In the genomic region with DNA sequence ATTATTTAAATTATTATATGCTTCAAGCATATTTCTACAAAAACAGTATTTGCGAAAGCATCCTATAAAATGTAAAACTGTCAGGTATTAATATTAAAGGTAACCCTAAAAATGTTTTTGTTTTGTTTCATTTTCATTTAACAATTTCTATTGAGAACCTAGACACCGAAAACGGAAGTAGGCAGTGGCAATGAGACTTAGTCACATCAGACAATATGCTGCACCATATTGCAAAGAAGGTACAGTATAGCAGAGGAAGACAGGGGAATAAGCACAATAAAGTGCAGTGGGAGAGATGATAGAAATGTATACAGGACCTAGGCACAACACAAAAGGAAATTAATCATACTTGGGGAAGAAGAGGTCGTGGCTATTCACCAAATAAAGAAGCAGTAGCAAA, we compare ENCODE assay signal across 36 cellular contexts. TPM values are rescaled to one million over a fixed set of nuclear protein-coding genes. Genes with fewer than 3 reads are reported as not detected.
DNase-seq lines count a peak whose midpoint lies in the region; ATAC-seq, FAIRE-seq and TF ChIP-seq lines count a peak whose summit lies in the region.
"Had no signal": no experiment of that assay in that cellular context is flagged by ENCODE, and none has a peak within 500 bp of the region (broad histone marks: within the 10 kb centered on the region; RNA-seq: fewer than 3 reads in every experiment).

No MANE protein-coding gene starts in this region.

- H3K14ac ChIP-seq in H1 (ENCODE audit: insufficient read length): no peak overlapping the region

- no peak overlapping the region for H3K18ac ChIP-seq in H1 (ENCODE audit: extremely low read depth, low read length)

- H4K8ac ChIP-seq in H1 (ENCODE audit: extremely low read depth, insufficient read depth, low read length): no peak overlapping the region

- H4K5ac ChIP-seq in H1 (ENCODE audit: insufficient read length, low read depth, low read length): no peak overlapping the region

- no peak overlapping the region for H3K23ac ChIP-seq in H1 (ENCODE audit: insufficient read length)

- H2BK5ac ChIP-seq in H1 (ENCODE audit: low read depth, low read length): no peak overlapping the region

- H3K36me3 ChIP-seq in Karpas-422 (ENCODE audit: insufficient read depth, low read length) (no peaks in the 10 kb centered on the region), H1 (ENCODE audit: control insufficient read depth in 2 of 4, insufficient read depth in 4 of 4, low read length in 3 of 4) (no peaks in the 10 kb centered on the region)
- H3K36me3 ChIP-seq: pancreas, thoracic aorta, vagina had no signal

- TF ChIP-seq CTCF in H1 (IDR thresholded peaks at IDR 0.05; ENCODE audit: control extremely low read depth in 1 of 3, insufficient read depth in 1 of 3, low read depth in 1 of 3, low read length in 3 of 3): no peak

- H3K27ac ChIP-seq in Karpas-422 (ENCODE audit: low read length) (no peak overlapping the region), H1 (ENCODE audit: low read depth, low read length) (no peak overlapping the region)
- H3K27ac ChIP-seq: C4-2B, pancreas, PC-9, thoracic aorta, vagina had no signal

- peak overlapping the region; percentile 42; the same call in 1 of the 2 replicates for H2AFZ ChIP-seq in Karpas-422 (ENCODE audit: low read length)
- peak overlapping the region; percentile 77; the same call in 1 of the 2 replicates for H2AFZ ChIP-seq in H1 (ENCODE audit: low read length)
- H2AFZ ChIP-seq: PC-9 had no signal

- no peak overlapping the region for H2AK5ac ChIP-seq in H1 (ENCODE audit: low read depth, low read length)

- no peak overlapping the region for H2BK15ac ChIP-seq in H1 (ENCODE audit: low read length)

- H3K4me1 ChIP-seq in Karpas-422 (ENCODE audit: low read length) (no peaks in the 10 kb centered on the region), H1 (replicated peaks in 1 of 4; ENCODE audit: control insufficient read depth in 3 of 4, insufficient read depth in 4 of 4, low read length in 3 of 4) (no peaks in the 10 kb centered on the region)
- H3K4me1 ChIP-seq: pancreas, vagina had no signal

- H3K9me3 Mint-ChIP-seq in stimulated activated naive B cell treated with anti-CD40 and anti-IgM and Interleukin-4, amounts not matched to agents 10 μg/mL and 1 μg/mL and 100 μg/mL, for 72 hours: no peaks in the 10 kb centered on the region
- H3K9me3 Mint-ChIP-seq: activated naive CD8-positive, alpha-beta T cell treated with anti-CD3 and anti-CD28 coated beads, Interleukin-2, amount 10 ng/mL, durations not matched to agents 7 days and 5 days; central memory CD8-positive, alpha-beta T cell had no signal

- peaks cover 0 to 2% of the 10 kb centered on the region in 2 donors for H3K4me1 Mint-ChIP-seq in stimulated activated naive B cell treated with anti-CD40 and anti-IgM and Interleukin-4, amounts not matched to agents 10 μg/mL and 1 μg/mL and 100 μg/mL, for 72 hours
- H3K4me1 Mint-ChIP-seq: activated naive CD8-positive, alpha-beta T cell treated with anti-CD3 and anti-CD28 coated beads, Interleukin-2, amount 10 ng/mL, durations not matched to agents 7 days and 5 days; central memory CD8-positive, alpha-beta T cell; nephron progenitor cell had no signal

- no peak overlapping the region for H2BK12ac ChIP-seq in H1 (ENCODE audit: low read depth, low read length)

- no peak overlapping the region for H3K4me3 ChIP-seq in Karpas-422 (ENCODE audit: low read length)
- no peak overlapping the region for H3K4me3 ChIP-seq in H1 (ENCODE audit: extremely low read depth in 1 of 4, insufficient read depth in 2 of 4, low read depth in 3 of 4, low read length in 4 of 4)
- H3K4me3 ChIP-seq: lung, pancreas, PC-9, thoracic aorta, vagina had no signal

- H3K79me2 ChIP-seq in Karpas-422 (ENCODE audit: low read length): no peaks in the 10 kb centered on the region
- no peaks in the 10 kb centered on the region for H3K79me2 ChIP-seq in H1 (ENCODE audit: control insufficient read depth in 1 of 2, insufficient read depth in 2 of 2, low read length in 2 of 2)

- H3K4me2 ChIP-seq in Karpas-422 (ENCODE audit: low read depth, low read length, poor library complexity, severe bottlenecking) (peak overlapping the region; percentile 13), H1 (ENCODE audit: insufficient read depth in 1 of 2, low read depth in 2 of 2, low read length in 2 of 2) (no peak overlapping the region)
- H3K4me2 ChIP-seq: PC-9 had no signal

- no peaks in the 10 kb centered on the region for H3K23me2 ChIP-seq in H1 (ENCODE audit: low read depth, low read length)

- H3K56ac ChIP-seq in H1 (replicated peaks; ENCODE audit: insufficient read length, low read depth, low read length): no peak overlapping the region

- no peak for TF ChIP-seq EP300 in H1 (IDR thresholded peaks at IDR 0.05; ENCODE audit: borderline replicate concordance in 1 of 2, low read depth in 2 of 2, low read length in 2 of 2)

- H4K20me1 ChIP-seq in Karpas-422 (ENCODE audit: insufficient read depth, low read depth, low read length) (no peaks in the 10 kb centered on the region), H1 (replicated peaks in 1 of 2; ENCODE audit: control insufficient read depth in 1 of 2, insufficient read depth in 2 of 2, low read length in 2 of 2) (no peaks in the 10 kb centered on the region)

- TF ChIP-seq POLR2A in H1 (IDR thresholded peaks at IDR 0.05; ENCODE audit: control extremely low read depth in 1 of 2, low read depth in 2 of 2, low read length in 2 of 2): no peak

- H3K9me3 ChIP-seq in Karpas-422 (ENCODE audit: low read length) (no peaks in the 10 kb centered on the region), H1 (ENCODE audit: insufficient read depth in 2 of 2, low read depth in 1 of 2, low read length in 1 of 2) (no peaks in the 10 kb centered on the region)
- H3K9me3 ChIP-seq: pancreas, vagina had no signal

- no peaks in the 10 kb centered on the region for H3K27me3 Mint-ChIP-seq in stimulated activated naive B cell treated with anti-CD40 and anti-IgM and Interleukin-4, amounts not matched to agents 10 μg/mL and 1 μg/mL and 100 μg/mL, for 72 hours
- H3K27me3 Mint-ChIP-seq: activated CD4-positive, alpha-beta memory T cell treated with anti-CD3 and anti-CD28 coated beads for 36 hours; activated naive CD8-positive, alpha-beta T cell treated with anti-CD3 and anti-CD28 coated beads, Interleukin-2, amount 10 ng/mL, durations not matched to agents 7 days and 5 days; central memory CD8-positive, alpha-beta T cell had no signal

- CTCF ChIA-PET in H1 (lab: Charles Lee; ENCODE audit: partially characterized antibody): interaction anchor here (0.9 to 1.6 kb wide), 4 partner anchors 10 to 66 kb away, joined by 3 to 6 read pairs (median 4); partner anchors contain the start of gene SCN1A

- DNase-seq in Karpas-422 (no peak), H1 (ENCODE audit: low read depth in 1 of 2, low spot score in 2 of 2) (no peak), left colon (no peak)
- no peak for DNase-seq in stimulated activated naive B cell treated with anti-CD40 and anti-IgM and Interleukin-4, amounts not matched to agents 10 μg/mL and 1 μg/mL and 100 μg/mL, for 72 hours
- DNase-seq: activated CD4-positive, alpha-beta memory T cell treated with anti-CD3 and anti-CD28 coated beads for 36 hours; activated effector memory CD4-positive, alpha-beta T cell treated with anti-CD3 and anti-CD28 coated beads, Interleukin-2, amount 50 U/mL, for 16 hours; activated naive CD8-positive, alpha-beta T cell treated with anti-CD3 and anti-CD28 coated beads, Interleukin-2, amount 10 ng/mL, durations not matched to agents 7 days and 5 days; Calu3; DND-41; glutamatergic neuron; H7; KBM-7; kidney; NCI-H1930; NCI-H226; NCI-H748 treated with DMSO at 0.1 percent for 48 hours; nephron progenitor cell; pancreas; PC-9; right cardiac atrium; Right ventricle myocardium superior; stimulated activated CD4-positive, alpha-beta T cell treated with anti-CD3 and anti-CD28 coated beads, Interleukin-12 subunit alpha, Interleukin-12 subunit beta, amount 100 ng/mL, for 4 hours; stimulated activated CD4-positive, alpha-beta T cell treated with anti-CD3 and anti-CD28 coated beads, Interleukin-4, amount 100 ng/mL, for 24 hours; stimulated activated naive CD4-positive, alpha-beta T cell treated with Interleukin-2 at 50 U/mL for 16 hours; SW 1271 had no signal

- H3K9ac ChIP-seq in Karpas-422 (ENCODE audit: low read length) (no peak overlapping the region), H1 (replicated peaks in 1 of 4; ENCODE audit: extremely low read depth in 1 of 4, low read depth in 3 of 4, low read length in 3 of 4) (no peak overlapping the region)

- H3K4ac ChIP-seq in H1 (replicated peaks; ENCODE audit: insufficient read length, low read depth, low read length): no peak overlapping the region

- no peaks in the 10 kb centered on the region for H3K9me2 ChIP-seq in Karpas-422 (replicated peaks; ENCODE audit: insufficient read depth, low read length)

- FAIRE-seq in H1 (lab: Jason Lieb, UNC): no peak
- FAIRE-seq: kidney, pancreas had no signal

- ATAC-seq in GM18868 (IDR thresholded peaks at IDR 0.05; ENCODE audit: unreplicated experiment): peak; percentile 76
- ATAC-seq in GM21529 (IDR thresholded peaks at IDR 0.05; ENCODE audit: unreplicated experiment): peak; percentile 50
- ATAC-seq in left colon: no peak
- ATAC-seq in GM21619 (IDR thresholded peaks at IDR 0.05; ENCODE audit: unreplicated experiment): no peak
- no peak for ATAC-seq in stimulated activated naive B cell treated with anti-CD40 and anti-IgM and Interleukin-4, amounts not matched to agents 10 μg/mL and 1 μg/mL and 100 μg/mL, for 72 hours (replicated peaks)
- ATAC-seq: activated CD4-positive, CD25-positive, alpha-beta regulatory T cell treated with anti-CD3 and anti-CD28 coated beads, Interleukin-2, amount 50 U/mL, for 24 hours; pancreas; right cardiac atrium had no signal

- H3K4me3 Mint-ChIP-seq in stimulated activated naive B cell treated with anti-CD40 and anti-IgM and Interleukin-4, amounts not matched to agents 10 μg/mL and 1 μg/mL and 100 μg/mL, for 72 hours: no peak overlapping the region
- H3K4me3 Mint-ChIP-seq: activated CD4-positive, alpha-beta memory T cell treated with anti-CD3 and anti-CD28 coated beads for 36 hours; activated naive CD8-positive, alpha-beta T cell treated with anti-CD3 and anti-CD28 coated beads, Interleukin-2, amount 10 ng/mL, durations not matched to agents 7 days and 5 days; central memory CD8-positive, alpha-beta T cell; nephron progenitor cell had no signal

- WGBS in H1 (ENCODE audit: extremely low coverage in 1 of 2, insufficient coverage in 1 of 2, insufficient read length in 1 of 2, insufficient replicate concordance in 2 of 2, low coverage in 1 of 2, low lambda C conversion rate in 2 of 2, missing lambda C conversion rate in 1 of 2), 2 experiments: 92% methylated on average over 4 of the region's 4 CpGs; no CpG with 5 or more reads in 1 of the 2 experiments

- H2BK20ac ChIP-seq in H1 (ENCODE audit: low read length): no peak overlapping the region

- no peak overlapping the region for H4K91ac ChIP-seq in H1 (replicated peaks; ENCODE audit: insufficient read length, low read length)

- no peaks in the 10 kb centered on the region for H3K36me3 Mint-ChIP-seq in stimulated activated naive B cell treated with anti-CD40 and anti-IgM and Interleukin-4, amounts not matched to agents 10 μg/mL and 1 μg/mL and 100 μg/mL, for 72 hours
- H3K36me3 Mint-ChIP-seq: activated CD4-positive, alpha-beta memory T cell treated with anti-CD3 and anti-CD28 coated beads for 36 hours; activated naive CD8-positive, alpha-beta T cell treated with anti-CD3 and anti-CD28 coated beads, Interleukin-2, amount 10 ng/mL, durations not matched to agents 7 days and 5 days had no signal

- TF ChIP-seq RAD21 in H1 (IDR thresholded peaks at IDR 0.05 in 1 of 2, conservative IDR thresholded peaks at IDR 0.05 in 1 of 2; ENCODE audit: low read depth in 2 of 2, low read length in 2 of 2): no peak

- H2BK120ac ChIP-seq in H1 (replicated peaks; ENCODE audit: low read depth, low read length): no peak overlapping the region

- no peak overlapping the region for H3K27ac Mint-ChIP-seq in stimulated activated naive B cell treated with anti-CD40 and anti-IgM and Interleukin-4, amounts not matched to agents 10 μg/mL and 1 μg/mL and 100 μg/mL, for 72 hours
- H3K27ac Mint-ChIP-seq: activated CD4-positive, alpha-beta memory T cell treated with anti-CD3 and anti-CD28 coated beads for 36 hours; activated naive CD8-positive, alpha-beta T cell treated with anti-CD3 and anti-CD28 coated beads, Interleukin-2, amount 10 ng/mL, durations not matched to agents 7 days and 5 days; nephron progenitor cell had no signal

- no peaks in the 10 kb centered on the region for H3K27me3 ChIP-seq in Karpas-422 (ENCODE audit: low read length)
- no peaks in the 10 kb centered on the region for H3K27me3 ChIP-seq in H1 (replicated peaks in 1 of 4; ENCODE audit: control insufficient read depth in 3 of 4, extremely low read depth in 1 of 4, insufficient read depth in 3 of 4, low read length in 3 of 4)
- H3K27me3 ChIP-seq: pancreas, vagina had no signal

- intact Hi-C loops in left colon (cut with DNase I, micrococcal nuclease): no loop called here

- H3K79me1 ChIP-seq in H1 (ENCODE audit: low read depth, low read length): no peaks in the 10 kb centered on the region

- POLR2A ChIA-PET in H1 (lab: Charles Lee; ENCODE audit: partially characterized antibody): no interaction called here

RNA-seq across cellular contexts. Expression of gene SCN1A, which starts 12.2 kb away (rescaled TPM):
- not detected in 2 replicates for total RNA-seq in Karpas-422 (2014; rRNA removed; shearing (Covaris generic); ENCODE audit: low replicate concordance)
- 1.3 and 1.9 TPM in 2 replicates for total RNA-seq in H1 (2021; fragmentation: NEBNext Ultra II Directional; extraction: Animal tissue kit (Norgen Biotek cat#: 25700))
- polyA plus RNA-seq in H1 (2011; rRNA removed): 0.16 and 0.18 TPM in 2 replicates
- 0.47 TPM for polyA plus RNA-seq in H1 (2011; cell fraction: cytosol; rRNA removed)
- polyA plus RNA-seq in H1 (2011; cell fraction: nucleus; rRNA removed): 0.48 TPM
- 0.10 to 0.54 TPM (median 0.25 TPM) in 4 replicates for polyA plus RNA-seq in H1 (2012, experiment 1 of 2)
- polyA plus RNA-seq in H1 (2012, experiment 2 of 2): 0.03 TPM
- 1.1 TPM for polyA plus RNA-seq in H1 (2013, experiment 1 of 2)
- 1.2 TPM for polyA plus RNA-seq in H1 (2013, experiment 2 of 2)
- 1.6 and 1.8 TPM in 2 replicates for polyA minus RNA-seq in H1 (2011; rRNA and poly(A)+ RNA removed)
- 1.2 TPM for polyA minus RNA-seq in H1 (2011; cell fraction: cytosol; rRNA and poly(A)+ RNA removed)
- polyA minus RNA-seq in H1 (2011; cell fraction: nucleus; rRNA and poly(A)+ RNA removed): 3.1 TPM
- total RNA-seq in left colon: not detected
- total RNA-seq: activated CD4-positive, alpha-beta memory T cell treated with anti-CD3 and anti-CD28 coated beads for 36 hours; activated naive CD8-positive, alpha-beta T cell treated with anti-CD3 and anti-CD28 coated beads, Interleukin-2, amount 10 ng/mL, durations not matched to agents 7 days and 5 days; Calu3; HT-29; kidney; mucosa of gallbladder; PC-9; thoracic aorta; vagina had no signal

Comparison
In these comparisons a context has a peak if more than half of its experiments do, and no peak if none do; other contexts are left out.
1. ATAC-seq: peak in GM18868 (single experiment) and GM21529 (single experiment); none in left colon (single experiment), GM21619 (single experiment) and stimulated activated naive B cell treated with anti-CD40 and anti-IgM and Interleukin-4, amounts not matched to agents 10 μg/mL and 1 μg/mL and 100 μg/mL, for 72 hours (0 of 2).